In the genomic region with DNA sequence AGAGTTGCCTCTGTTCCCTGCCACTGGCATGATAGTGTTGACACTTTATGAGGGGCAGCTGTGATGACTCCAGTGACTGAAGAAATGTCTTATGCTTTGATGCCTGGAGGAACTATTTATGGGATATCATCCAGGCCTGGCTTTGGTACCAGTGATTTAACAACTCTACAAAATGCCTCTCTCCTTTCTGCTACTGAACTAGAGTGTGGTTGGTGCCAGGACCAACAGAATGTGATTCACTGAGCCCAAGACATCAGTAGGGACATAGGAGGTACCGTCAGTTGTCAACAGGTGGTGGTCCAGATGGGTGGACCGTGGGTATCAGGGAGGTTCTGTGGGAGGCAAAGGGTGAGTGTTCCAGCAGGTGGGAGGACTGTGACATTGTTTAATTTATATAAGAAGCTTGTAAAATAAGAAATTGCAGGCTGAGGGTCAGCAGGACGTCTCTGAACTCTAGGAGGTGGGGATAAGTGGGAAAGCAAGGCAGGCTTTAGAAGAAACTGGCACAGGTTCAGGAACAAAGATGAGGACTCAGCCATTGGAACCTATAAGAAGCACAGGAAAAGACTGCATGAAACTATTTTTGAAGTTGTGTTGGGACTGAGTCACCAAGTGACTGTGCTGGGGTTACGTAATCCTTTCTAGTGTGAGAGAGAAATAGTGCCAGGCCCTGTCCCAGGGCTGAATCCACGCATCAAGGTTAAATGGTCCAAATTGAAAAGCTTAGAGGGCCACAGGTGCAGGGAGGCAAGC, we compare ENCODE assay signal across 2 cellular contexts.
A peak's percentile ranks its signal among the peaks of the same experiment; 100 is the strongest.
TF ChIP-seq lines count a peak whose summit lies in the region.

No MANE protein-coding gene starts in this region.

TF ChIP-seq in A549, 52 proteins besides CTCF, POLR2A, EP300 and RAD21 (continued from another document):
- TF ChIP-seq, protein P1, sequence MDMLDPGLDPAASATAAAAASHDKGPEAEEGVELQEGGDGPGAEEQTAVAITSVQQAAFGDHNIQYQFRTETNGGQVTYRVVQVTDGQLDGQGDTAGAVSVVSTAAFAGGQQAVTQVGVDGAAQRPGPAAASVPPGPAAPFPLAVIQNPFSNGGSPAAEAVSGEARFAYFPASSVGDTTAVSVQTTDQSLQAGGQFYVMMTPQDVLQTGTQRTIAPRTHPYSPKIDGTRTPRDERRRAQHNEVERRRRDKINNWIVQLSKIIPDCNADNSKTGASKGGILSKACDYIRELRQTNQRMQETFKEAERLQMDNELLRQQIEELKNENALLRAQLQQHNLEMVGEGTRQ (IDR thresholded peaks at IDR 0.05) = no peak
- TF ChIP-seq, protein P2, sequence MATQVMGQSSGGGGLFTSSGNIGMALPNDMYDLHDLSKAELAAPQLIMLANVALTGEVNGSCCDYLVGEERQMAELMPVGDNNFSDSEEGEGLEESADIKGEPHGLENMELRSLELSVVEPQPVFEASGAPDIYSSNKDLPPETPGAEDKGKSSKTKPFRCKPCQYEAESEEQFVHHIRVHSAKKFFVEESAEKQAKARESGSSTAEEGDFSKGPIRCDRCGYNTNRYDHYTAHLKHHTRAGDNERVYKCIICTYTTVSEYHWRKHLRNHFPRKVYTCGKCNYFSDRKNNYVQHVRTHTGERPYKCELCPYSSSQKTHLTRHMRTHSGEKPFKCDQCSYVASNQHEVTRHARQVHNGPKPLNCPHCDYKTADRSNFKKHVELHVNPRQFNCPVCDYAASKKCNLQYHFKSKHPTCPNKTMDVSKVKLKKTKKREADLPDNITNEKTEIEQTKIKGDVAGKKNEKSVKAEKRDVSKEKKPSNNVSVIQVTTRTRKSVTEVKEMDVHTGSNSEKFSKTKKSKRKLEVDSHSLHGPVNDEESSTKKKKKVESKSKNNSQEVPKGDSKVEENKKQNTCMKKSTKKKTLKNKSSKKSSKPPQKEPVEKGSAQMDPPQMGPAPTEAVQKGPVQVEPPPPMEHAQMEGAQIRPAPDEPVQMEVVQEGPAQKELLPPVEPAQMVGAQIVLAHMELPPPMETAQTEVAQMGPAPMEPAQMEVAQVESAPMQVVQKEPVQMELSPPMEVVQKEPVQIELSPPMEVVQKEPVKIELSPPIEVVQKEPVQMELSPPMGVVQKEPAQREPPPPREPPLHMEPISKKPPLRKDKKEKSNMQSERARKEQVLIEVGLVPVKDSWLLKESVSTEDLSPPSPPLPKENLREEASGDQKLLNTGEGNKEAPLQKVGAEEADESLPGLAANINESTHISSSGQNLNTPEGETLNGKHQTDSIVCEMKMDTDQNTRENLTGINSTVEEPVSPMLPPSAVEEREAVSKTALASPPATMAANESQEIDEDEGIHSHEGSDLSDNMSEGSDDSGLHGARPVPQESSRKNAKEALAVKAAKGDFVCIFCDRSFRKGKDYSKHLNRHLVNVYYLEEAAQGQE (IDR thresholded peaks at IDR 0.05) = no peak
- no peak for TF ChIP-seq BHLHE40 (IDR thresholded peaks at IDR 0.05; ENCODE audit: low read depth, low read length)

TF ChIP-seq in IMR-90, 13 proteins besides CTCF, POLR2A, EP300 and RAD21 (continued from another document):
- TF ChIP-seq RFX5 (IDR thresholded peaks at IDR 0.05; ENCODE audit: low read depth, low read length) = peak; percentile 41; the same call in 1 of the 2 replicates
- TF ChIP-seq CEBPB (IDR thresholded peaks at IDR 0.05; ENCODE audit: low read depth, low read length) = peak; percentile 99
